ENCODE assay signal across 6 cellular contexts in the genomic region with DNA sequence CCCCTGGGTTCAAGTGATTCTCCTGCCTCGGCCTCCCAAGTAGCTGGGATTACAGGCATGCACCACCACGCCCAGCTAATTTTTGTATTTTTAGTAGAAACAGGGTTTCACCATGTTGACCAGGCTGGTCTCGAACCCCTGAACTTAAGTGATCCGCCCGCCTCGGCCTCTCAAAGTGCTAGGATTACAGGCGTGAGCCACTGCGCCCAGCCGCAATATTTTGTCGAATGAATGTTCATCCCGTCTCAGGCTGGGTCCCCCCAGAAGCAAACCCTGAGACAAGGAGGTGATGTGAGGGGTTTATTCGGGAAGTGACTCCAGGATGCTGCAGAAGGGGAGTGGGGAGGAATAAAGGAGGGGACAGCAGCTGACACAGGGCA. TPM values are rescaled to one million over a fixed set of nuclear protein-coding genes. Genes with fewer than 3 reads are reported as not detected.
"Had no signal": no experiment of that assay in that cellular context is flagged by ENCODE, and none has a peak within 500 bp of the region (broad histone marks: within the 10 kb centered on the region; RNA-seq: fewer than 3 reads in every experiment).

No MANE protein-coding gene starts in this region.

RNA-seq across cellular contexts. Expression of a gene that starts 10.7 kb away (rescaled TPM):
- total RNA-seq: occipital lobe had no signal

RNA-seq across cellular contexts. Expression of a gene that starts 21.1 kb away (rescaled TPM):
- total RNA-seq: kidney epithelial cell, left ventricle myocardium superior, occipital lobe, smooth muscle cell, ureter had no signal
- polyA plus RNA-seq: smooth muscle cell had no signal

RNA-seq across cellular contexts. Expression of a gene that starts 48.9 kb away (rescaled TPM):
- total RNA-seq: endodermal cell, kidney epithelial cell, smooth muscle cell had no signal
- polyA plus RNA-seq: smooth muscle cell had no signal
